Comparison of ENCODE assay signal across 1 cellular context in genomic region chr3:71117572-71118247, GRCh38.
TF ChIP-seq lines count a peak whose summit lies in the region.

No MANE protein-coding gene starts in this region.

TF ChIP-seq in IMR-90, 13 proteins besides CTCF, POLR2A, EP300 and RAD21 (continued from another document):
- no peak for TF ChIP-seq CEBPB (IDR thresholded peaks at IDR 0.05; ENCODE audit: low read depth, low read length)
